26 cellular contexts compared by ENCODE assay signal in genomic region chr6:5645903-5646302, GRCh38.
"Had no signal": no experiment of that assay in that cellular context is flagged by ENCODE, and none has a peak within 500 bp of the region (broad histone marks: within the 10 kb centered on the region; RNA-seq: fewer than 3 reads in every experiment).

No MANE protein-coding gene starts in this region.

- DNase-seq: activated CD4-positive, alpha-beta T cell treated with anti-CD3 and anti-CD28 coated beads for 48 hours; activated CD4-positive, alpha-beta T cell treated with anti-CD3 and anti-CD28 coated beads, Interleukin-2, amount 50 U/mL, for 4 hours; activated CD4-positive, CD25-positive, alpha-beta regulatory T cell treated with anti-CD3 and anti-CD28 coated beads, Interleukin-2, amount 50 U/mL, for 72 hours; activated CD8-positive, alpha-beta memory T cell treated with anti-CD3 and anti-CD28 coated beads, Interleukin-2, amount 50 U/mL, for 48 hours; activated CD8-positive, alpha-beta T cell treated with anti-CD3 and anti-CD28 coated beads, Interleukin-2, amount 10 ng/mL, durations not matched to agents 7 days and 5 days; activated effector memory CD4-positive, alpha-beta T cell treated with Interleukin-2 at 50 U/mL for 16 hours; activated naive CD4-positive, alpha-beta T cell; activated naive CD8-positive, alpha-beta T cell treated with anti-CD3 and anti-CD28 coated beads, Interleukin-2, amount 50 U/mL, for 24 hours; activated T-cell treated with anti-CD3 and anti-CD28 coated beads, Interleukin-2, amount 50 U/mL, for 24 hours; amniotic stem cell; body of pancreas; MM.1S; NCI-H187; NCI-H2227 treated with DMSO at 0.1 percent for 48 hours; NCI-H524 treated with DMSO at 0.1 percent for 48 hours; NCI-H748 treated with DMSO at 0.1 percent for 48 hours; Peyer's patch; Right ventricle myocardium superior; T-helper 17 cell; T-helper 9 cell had no signal

- H3K27me3 ChIP-seq: ascending aorta, body of pancreas, Peyer's patch, SJCRH30 had no signal

- H3K9me3 ChIP-seq: body of pancreas, SJCRH30 had no signal

- H3K4me3 ChIP-seq: ascending aorta, body of pancreas, Peyer's patch, SJCRH30 had no signal

- H3K4me1 ChIP-seq: ascending aorta, body of pancreas, Peyer's patch had no signal

- ATAC-seq: activated CD8-positive, alpha-beta T cell treated with anti-CD3 and anti-CD28 coated beads, Interleukin-2, amount 10 ng/mL, durations not matched to agents 7 days and 5 days; activated naive CD4-positive, alpha-beta T cell treated with anti-CD3 and anti-CD28 coated beads, Interleukin-2, amount 50 U/mL, for 72 hours; activated naive CD8-positive, alpha-beta T cell treated with anti-CD3 and anti-CD28 coated beads, Interleukin-2, amount 50 U/mL, for 24 hours; body of pancreas; HepG2; T-helper 17 cell; WTC11 had no signal

- H3K36me3 ChIP-seq: ascending aorta, Peyer's patch, SJCRH30 had no signal

- H3K27ac ChIP-seq: ascending aorta, body of pancreas, Peyer's patch, RWPE1 had no signal
